In genomic region chr11:127252321-127252720, GRCh38 we compare ENCODE assay signal across 19 cellular contexts.
DNase-seq lines count a peak whose midpoint lies in the region; ATAC-seq and TF ChIP-seq lines count a peak whose summit lies in the region.
"Had no signal": no experiment of that assay in that cellular context is flagged by ENCODE, and none has a peak within 500 bp of the region (broad histone marks: within the 10 kb centered on the region; RNA-seq: fewer than 3 reads in every experiment).

No MANE protein-coding gene starts in this region.

- no peaks in the 10 kb centered on the region for H3K4me1 ChIP-seq in lower lobe of right lung
- H3K4me1 ChIP-seq: pancreas had no signal

- H3K36me3 ChIP-seq in lower lobe of right lung, result no peaks in the 10 kb centered on the region
- H3K36me3 ChIP-seq: pancreas had no signal

- peak; percentile 14 for DNase-seq in SKM-1 (lab: John Stamatoyannopoulos, UW; ENCODE audit: unreplicated experiment)
- DNase-seq in pons (ENCODE audit: low spot score), result peak; percentile 82
- DNase-seq in NOMO-1 treated with dmso at 0.1 percent for 144 hours (lab: John Stamatoyannopoulos, UW; ENCODE audit: unreplicated experiment), result no peak
- no peak for DNase-seq in GM19240 (ENCODE audit: insufficient read length, low spot score)
- DNase-seq in lower lobe of right lung, result no peak
- DNase-seq: activated CD4-positive, alpha-beta T cell treated with anti-CD3 and anti-CD28 coated beads, Interleukin-2, amount 50 U/mL, for 4 hours; activated T-cell treated with anti-CD3 and anti-CD28 coated beads, Interleukin-2, amount 50 U/mL, for 72 hours; AML-193; GOT3; Kasumi-1; NCI-H2029; NCI-H526 treated with DMSO at 0.1 percent for 48 hours; pancreas; SHP77 treated with DMSO at 0.1 percent for 48 hours; stimulated activated CD4-positive, alpha-beta T cell treated with anti-CD3 and anti-CD28 coated beads, Interleukin-15, amount 100 ng/mL, for 24 hours; T1000 had no signal

- no peak for TF ChIP-seq CTCF in lower lobe of right lung (IDR thresholded peaks at IDR 0.05)

- H3K27ac ChIP-seq in lower lobe of right lung, result no peak overlapping the region
- H3K27ac ChIP-seq: pancreas had no signal

- ATAC-seq in GM18511 (IDR thresholded peaks at IDR 0.05; ENCODE audit: unreplicated experiment) (peak; percentile 63), HG03103 (IDR thresholded peaks at IDR 0.05; ENCODE audit: low read depth, unreplicated experiment) (peak; percentile 57), GM21737 (IDR thresholded peaks at IDR 0.05; ENCODE audit: unreplicated experiment) (no peak), lower lobe of right lung (no peak)
- ATAC-seq: activated T-cell treated with anti-CD3 and anti-CD28 coated beads, Interleukin-2, amount 50 U/mL, for 72 hours had no signal

- intact Hi-C loops in lower lobe of right lung (cut with DNase I), result no loop called here

- no peaks in the 10 kb centered on the region for H3K27me3 ChIP-seq in lower lobe of right lung (ENCODE audit: low read depth)
- H3K27me3 ChIP-seq: pancreas had no signal

- H3K4me3 ChIP-seq in lower lobe of right lung, result no peak overlapping the region
- H3K4me3 ChIP-seq: pancreas had no signal

- no peaks in the 10 kb centered on the region for H3K9me3 ChIP-seq in lower lobe of right lung
- H3K9me3 ChIP-seq: pancreas had no signal

Comparison
In these comparisons a context has a peak if more than half of its experiments do, and no peak if none do; other contexts are left out.
1. ATAC-seq: peak in GM18511 (single experiment) and HG03103 (single experiment); none in GM21737 (single experiment) and lower lobe of right lung (0 of 2).
2. DNase-seq: peak in SKM-1 (single experiment) and pons (single experiment); none in NOMO-1 treated with dmso at 0.1 percent for 144 hours (single experiment), GM19240 (single experiment) and lower lobe of right lung (single experiment).